Comparison of ENCODE assay signal across 27 cellular contexts in the genomic region with DNA sequence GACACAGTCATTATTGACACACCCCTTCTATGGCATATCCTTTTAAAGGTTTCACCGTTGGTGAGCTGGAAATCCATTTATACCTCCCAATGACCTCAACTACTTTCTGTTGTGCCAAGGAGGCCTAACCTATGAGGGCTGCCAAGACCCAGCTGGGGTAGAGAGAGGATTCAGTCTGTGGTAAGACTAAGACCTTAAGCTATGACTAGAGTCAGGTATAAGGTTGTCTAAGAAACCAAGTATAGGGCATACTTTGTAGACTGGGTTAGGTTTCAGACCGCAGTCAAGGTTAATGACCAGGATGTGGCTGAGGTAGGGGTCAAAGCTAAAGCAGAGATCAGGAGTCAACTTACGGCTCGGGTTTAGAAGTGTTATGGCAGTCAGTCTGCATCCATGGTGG.
"Had no signal": no experiment of that assay in that cellular context is flagged by ENCODE, and none has a peak within 500 bp of the region (broad histone marks: within the 10 kb centered on the region; RNA-seq: fewer than 3 reads in every experiment).

No MANE protein-coding gene starts in this region.

- H3K4me1 ChIP-seq: esophagus squamous epithelium, gastrocnemius medialis, left lung, lower lobe of right lung had no signal

- DNase-seq: dermis blood vessel endothelial cell; dorsolateral prefrontal cortex; effector CD4-positive, alpha-beta T cell; effector memory CD4-positive, alpha-beta T cell; erythroblast; esophagus squamous epithelium; foreskin fibroblast; foreskin melanocyte; gastrocnemius medialis; glutamatergic neuron; head of caudate nucleus; heart right ventricle; hippocampal formation; left cardiac atrium; left lung; left ventricle myocardium superior; lower lobe of right lung; mesenchymal stem cell; mucosa of descending colon had no signal

- H3K36me3 ChIP-seq: esophagus squamous epithelium, gastrocnemius medialis, heart right ventricle, left lung, lower lobe of right lung had no signal

- FAIRE-seq: colon, endometrium, islet of Langerhans, keratinocyte had no signal

- H3K27me3 ChIP-seq: dorsolateral prefrontal cortex, esophagus squamous epithelium, gastrocnemius medialis, heart right ventricle, left lung had no signal

- H3K9me3 ChIP-seq: esophagus squamous epithelium, gastrocnemius medialis, heart right ventricle, lower lobe of right lung, mucosa of descending colon had no signal

- H3K27ac Mint-ChIP-seq: mesothelial cell of epicardium had no signal

- H3K4me1 Mint-ChIP-seq: mesothelial cell of epicardium had no signal

- H3K4me3 Mint-ChIP-seq: mesothelial cell of epicardium had no signal

- ATAC-seq: esophagus mucosa, gastrocnemius medialis, heart right ventricle, left cardiac atrium, left lung, left ventricle myocardium superior, lower lobe of right lung, mucosa of descending colon had no signal

- H3K36me3 Mint-ChIP-seq: mesothelial cell of epicardium had no signal

- H3K27ac ChIP-seq: coronary artery, dorsolateral prefrontal cortex, epithelial cell of prostate, esophagus squamous epithelium, gastrocnemius medialis, heart right ventricle, left lung, lower lobe of right lung had no signal

- H3K4me3 ChIP-seq: coronary artery, dorsolateral prefrontal cortex, esophagus squamous epithelium, gastrocnemius medialis, heart right ventricle, left lung, lower lobe of right lung, mucosa of descending colon had no signal
